Comparison of ENCODE assay signal across 18 cellular contexts in genomic region chrX:13952581-13952980, GRCh38.
"Had no signal": no experiment of that assay in that cellular context is flagged by ENCODE, and none has a peak within 500 bp of the region (broad histone marks: within the 10 kb centered on the region; RNA-seq: fewer than 3 reads in every experiment).

No MANE protein-coding gene starts in this region.

- H3K27ac ChIP-seq: heart left ventricle, parathyroid adenoma, prostate gland, right lobe of liver, spleen, tibial artery, upper lobe of left lung, uterus had no signal

- H3K9me3 ChIP-seq: heart left ventricle, prostate gland, right lobe of liver, tibial artery, upper lobe of left lung, uterus had no signal

- DNase-seq: dorsolateral prefrontal cortex; effector CD8-positive, alpha-beta T cell; foreskin melanocyte; heart left ventricle; hippocampal formation; mesendoderm; naive thymus-derived CD4-positive, alpha-beta T cell; nephron progenitor cell; right lobe of liver; spleen; stimulated activated CD4-positive, alpha-beta T cell treated with anti-CD3 and anti-CD28 coated beads, Interleukin-15, amount 100 ng/mL, for 24 hours; stimulated activated CD4-positive, alpha-beta T cell treated with anti-CD3 and anti-CD28 coated beads, Interleukin-1b, Interleukin-23, amount 100 ng/mL, for 48 hours; stimulated activated CD4-positive, alpha-beta T cell treated with anti-CD3 and anti-CD28 coated beads, Interleukin-4, amount 100 ng/mL, for 24 hours; tibial artery; upper lobe of left lung; uterus had no signal

- H2AFZ ChIP-seq: parathyroid adenoma had no signal

- H3K79me2 ChIP-seq: parathyroid adenoma had no signal

- H3K36me3 ChIP-seq: heart left ventricle, prostate gland, right lobe of liver, spleen, tibial artery, upper lobe of left lung, uterus had no signal

- H3K4me3 ChIP-seq: dorsolateral prefrontal cortex, heart left ventricle, prostate gland, right lobe of liver, spleen, tibial artery, upper lobe of left lung, uterus had no signal

- H3K27me3 ChIP-seq: right lobe of liver, tibial artery, upper lobe of left lung, uterus had no signal

- H3K9ac ChIP-seq: parathyroid adenoma had no signal

- H3K4me1 ChIP-seq: heart left ventricle, parathyroid adenoma, prostate gland, right lobe of liver, spleen, tibial artery, upper lobe of left lung, uterus had no signal
